ENCODE assay signal across 1 cellular context in the genomic region with DNA sequence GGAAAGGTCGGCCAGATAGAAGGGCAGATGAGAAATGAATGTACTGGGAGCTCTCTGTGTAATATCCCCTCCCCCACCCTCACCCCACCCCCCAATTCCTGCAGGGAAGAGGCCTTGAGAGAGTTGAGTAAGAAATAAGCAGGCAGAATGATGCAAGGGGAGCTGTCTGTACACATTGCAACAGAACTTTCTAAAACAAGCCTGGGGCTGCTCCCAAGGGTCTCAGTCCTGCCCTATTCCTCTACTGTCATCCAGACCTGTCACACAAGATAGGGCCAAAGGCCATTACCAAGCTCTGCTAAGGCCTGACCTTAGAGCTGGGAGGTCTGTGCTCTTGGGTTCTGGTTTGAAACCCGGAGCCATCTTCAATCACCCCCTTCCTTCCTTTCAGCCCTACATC.
TF ChIP-seq lines count a peak whose summit lies in the region.

No MANE protein-coding gene starts in this region.

TF ChIP-seq in HepG2, 621 proteins besides CTCF, POLR2A, EP300 and RAD21 (continued from another document and continues in another):
- TF ChIP-seq ZNF282 (IDR thresholded peaks at IDR 0.05; ENCODE audit: partially characterized antibody), result no peak
- TF ChIP-seq, protein P1, sequence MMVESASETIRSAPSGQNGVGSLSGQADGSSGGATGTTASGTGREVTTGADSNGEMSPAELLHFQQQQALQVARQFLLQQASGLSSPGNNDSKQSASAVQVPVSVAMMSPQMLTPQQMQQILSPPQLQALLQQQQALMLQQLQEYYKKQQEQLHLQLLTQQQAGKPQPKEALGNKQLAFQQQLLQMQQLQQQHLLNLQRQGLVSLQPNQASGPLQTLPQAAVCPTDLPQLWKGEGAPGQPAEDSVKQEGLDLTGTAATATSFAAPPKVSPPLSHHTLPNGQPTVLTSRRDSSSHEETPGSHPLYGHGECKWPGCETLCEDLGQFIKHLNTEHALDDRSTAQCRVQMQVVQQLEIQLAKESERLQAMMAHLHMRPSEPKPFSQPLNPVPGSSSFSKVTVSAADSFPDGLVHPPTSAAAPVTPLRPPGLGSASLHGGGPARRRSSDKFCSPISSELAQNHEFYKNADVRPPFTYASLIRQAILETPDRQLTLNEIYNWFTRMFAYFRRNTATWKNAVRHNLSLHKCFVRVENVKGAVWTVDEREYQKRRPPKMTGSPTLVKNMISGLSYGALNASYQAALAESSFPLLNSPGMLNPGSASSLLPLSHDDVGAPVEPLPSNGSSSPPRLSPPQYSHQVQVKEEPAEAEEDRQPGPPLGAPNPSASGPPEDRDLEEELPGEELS (CRISPR knock-in tag; IDR thresholded peaks at IDR 0.05), result peak; percentile 67
- TF ChIP-seq, protein P2, sequence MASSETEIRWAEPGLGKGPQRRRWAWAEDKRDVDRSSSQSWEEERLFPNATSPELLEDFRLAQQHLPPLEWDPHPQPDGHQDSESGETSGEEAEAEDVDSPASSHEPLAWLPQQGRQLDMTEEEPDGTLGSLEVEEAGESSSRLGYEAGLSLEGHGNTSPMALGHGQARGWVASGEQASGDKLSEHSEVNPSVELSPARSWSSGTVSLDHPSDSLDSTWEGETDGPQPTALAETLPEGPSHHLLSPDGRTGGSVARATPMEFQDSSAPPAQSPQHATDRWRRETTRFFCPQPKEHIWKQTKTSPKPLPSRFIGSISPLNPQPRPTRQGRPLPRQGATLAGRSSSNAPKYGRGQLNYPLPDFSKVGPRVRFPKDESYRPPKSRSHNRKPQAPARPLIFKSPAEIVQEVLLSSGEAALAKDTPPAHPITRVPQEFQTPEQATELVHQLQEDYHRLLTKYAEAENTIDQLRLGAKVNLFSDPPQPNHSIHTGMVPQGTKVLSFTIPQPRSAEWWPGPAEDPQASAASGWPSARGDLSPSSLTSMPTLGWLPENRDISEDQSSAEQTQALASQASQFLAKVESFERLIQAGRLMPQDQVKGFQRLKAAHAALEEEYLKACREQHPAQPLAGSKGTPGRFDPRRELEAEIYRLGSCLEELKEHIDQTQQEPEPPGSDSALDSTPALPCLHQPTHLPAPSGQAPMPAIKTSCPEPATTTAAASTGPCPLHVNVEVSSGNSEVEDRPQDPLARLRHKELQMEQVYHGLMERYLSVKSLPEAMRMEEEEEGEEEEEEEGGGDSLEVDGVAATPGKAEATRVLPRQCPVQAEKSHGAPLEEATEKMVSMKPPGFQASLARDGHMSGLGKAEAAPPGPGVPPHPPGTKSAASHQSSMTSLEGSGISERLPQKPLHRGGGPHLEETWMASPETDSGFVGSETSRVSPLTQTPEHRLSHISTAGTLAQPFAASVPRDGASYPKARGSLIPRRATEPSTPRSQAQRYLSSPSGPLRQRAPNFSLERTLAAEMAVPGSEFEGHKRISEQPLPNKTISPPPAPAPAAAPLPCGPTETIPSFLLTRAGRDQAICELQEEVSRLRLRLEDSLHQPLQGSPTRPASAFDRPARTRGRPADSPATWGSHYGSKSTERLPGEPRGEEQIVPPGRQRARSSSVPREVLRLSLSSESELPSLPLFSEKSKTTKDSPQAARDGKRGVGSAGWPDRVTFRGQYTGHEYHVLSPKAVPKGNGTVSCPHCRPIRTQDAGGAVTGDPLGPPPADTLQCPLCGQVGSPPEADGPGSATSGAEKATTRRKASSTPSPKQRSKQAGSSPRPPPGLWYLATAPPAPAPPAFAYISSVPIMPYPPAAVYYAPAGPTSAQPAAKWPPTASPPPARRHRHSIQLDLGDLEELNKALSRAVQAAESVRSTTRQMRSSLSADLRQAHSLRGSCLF (CRISPR knock-in tag; IDR thresholded peaks at IDR 0.05; ENCODE audit: borderline replicate concordance), result no peak
- peak; percentile 96 for TF ChIP-seq CEBPG (CRISPR knock-in tag; IDR thresholded peaks at IDR 0.05)
- TF ChIP-seq TBP (CRISPR knock-in tag; IDR thresholded peaks at IDR 0.05), result no peak
- no peak for TF ChIP-seq ZNF737 (CRISPR knock-in tag; IDR thresholded peaks at IDR 0.05; ENCODE audit: borderline replicate concordance)
- TF ChIP-seq, protein P3, sequence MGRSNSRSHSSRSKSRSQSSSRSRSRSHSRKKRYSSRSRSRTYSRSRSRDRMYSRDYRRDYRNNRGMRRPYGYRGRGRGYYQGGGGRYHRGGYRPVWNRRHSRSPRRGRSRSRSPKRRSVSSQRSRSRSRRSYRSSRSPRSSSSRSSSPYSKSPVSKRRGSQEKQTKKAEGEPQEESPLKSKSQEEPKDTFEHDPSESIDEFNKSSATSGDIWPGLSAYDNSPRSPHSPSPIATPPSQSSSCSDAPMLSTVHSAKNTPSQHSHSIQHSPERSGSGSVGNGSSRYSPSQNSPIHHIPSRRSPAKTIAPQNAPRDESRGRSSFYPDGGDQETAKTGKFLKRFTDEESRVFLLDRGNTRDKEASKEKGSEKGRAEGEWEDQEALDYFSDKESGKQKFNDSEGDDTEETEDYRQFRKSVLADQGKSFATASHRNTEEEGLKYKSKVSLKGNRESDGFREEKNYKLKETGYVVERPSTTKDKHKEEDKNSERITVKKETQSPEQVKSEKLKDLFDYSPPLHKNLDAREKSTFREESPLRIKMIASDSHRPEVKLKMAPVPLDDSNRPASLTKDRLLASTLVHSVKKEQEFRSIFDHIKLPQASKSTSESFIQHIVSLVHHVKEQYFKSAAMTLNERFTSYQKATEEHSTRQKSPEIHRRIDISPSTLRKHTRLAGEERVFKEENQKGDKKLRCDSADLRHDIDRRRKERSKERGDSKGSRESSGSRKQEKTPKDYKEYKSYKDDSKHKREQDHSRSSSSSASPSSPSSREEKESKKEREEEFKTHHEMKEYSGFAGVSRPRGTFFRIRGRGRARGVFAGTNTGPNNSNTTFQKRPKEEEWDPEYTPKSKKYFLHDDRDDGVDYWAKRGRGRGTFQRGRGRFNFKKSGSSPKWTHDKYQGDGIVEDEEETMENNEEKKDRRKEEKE (IDR thresholded peaks at IDR 0.05), result no peak
- no peak for TF ChIP-seq MBNL3 (CRISPR knock-in tag; conservative IDR thresholded peaks at IDR 0.05)
- peak; percentile 89 for TF ChIP-seq HNF4G (IDR thresholded peaks at IDR 0.05; ENCODE audit: borderline replicate concordance, low read depth, low read length)
- 0 out of 2 replicates have a peak, but pooled peaks have one; percentile 67 for TF ChIP-seq HNF4G (CRISPR knock-in tag; IDR thresholded peaks at IDR 0.05; ENCODE audit: borderline replicate concordance, low read depth)
- TF ChIP-seq ZNF44 (CRISPR knock-in tag; IDR thresholded peaks at IDR 0.05), result no peak
- 0 out of 2 replicates have a peak, but pooled peaks have one; percentile 40 for TF ChIP-seq ZNF205 (CRISPR knock-in tag; IDR thresholded peaks at IDR 0.05)
- TF ChIP-seq, protein P4, sequence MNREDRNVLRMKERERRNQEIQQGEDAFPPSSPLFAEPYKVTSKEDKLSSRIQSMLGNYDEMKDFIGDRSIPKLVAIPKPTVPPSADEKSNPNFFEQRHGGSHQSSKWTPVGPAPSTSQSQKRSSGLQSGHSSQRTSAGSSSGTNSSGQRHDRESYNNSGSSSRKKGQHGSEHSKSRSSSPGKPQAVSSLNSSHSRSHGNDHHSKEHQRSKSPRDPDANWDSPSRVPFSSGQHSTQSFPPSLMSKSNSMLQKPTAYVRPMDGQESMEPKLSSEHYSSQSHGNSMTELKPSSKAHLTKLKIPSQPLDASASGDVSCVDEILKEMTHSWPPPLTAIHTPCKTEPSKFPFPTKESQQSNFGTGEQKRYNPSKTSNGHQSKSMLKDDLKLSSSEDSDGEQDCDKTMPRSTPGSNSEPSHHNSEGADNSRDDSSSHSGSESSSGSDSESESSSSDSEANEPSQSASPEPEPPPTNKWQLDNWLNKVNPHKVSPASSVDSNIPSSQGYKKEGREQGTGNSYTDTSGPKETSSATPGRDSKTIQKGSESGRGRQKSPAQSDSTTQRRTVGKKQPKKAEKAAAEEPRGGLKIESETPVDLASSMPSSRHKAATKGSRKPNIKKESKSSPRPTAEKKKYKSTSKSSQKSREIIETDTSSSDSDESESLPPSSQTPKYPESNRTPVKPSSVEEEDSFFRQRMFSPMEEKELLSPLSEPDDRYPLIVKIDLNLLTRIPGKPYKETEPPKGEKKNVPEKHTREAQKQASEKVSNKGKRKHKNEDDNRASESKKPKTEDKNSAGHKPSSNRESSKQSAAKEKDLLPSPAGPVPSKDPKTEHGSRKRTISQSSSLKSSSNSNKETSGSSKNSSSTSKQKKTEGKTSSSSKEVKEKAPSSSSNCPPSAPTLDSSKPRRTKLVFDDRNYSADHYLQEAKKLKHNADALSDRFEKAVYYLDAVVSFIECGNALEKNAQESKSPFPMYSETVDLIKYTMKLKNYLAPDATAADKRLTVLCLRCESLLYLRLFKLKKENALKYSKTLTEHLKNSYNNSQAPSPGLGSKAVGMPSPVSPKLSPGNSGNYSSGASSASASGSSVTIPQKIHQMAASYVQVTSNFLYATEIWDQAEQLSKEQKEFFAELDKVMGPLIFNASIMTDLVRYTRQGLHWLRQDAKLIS (CRISPR knock-in tag; IDR thresholded peaks at IDR 0.05), result no peak
- TF ChIP-seq, protein P5, sequence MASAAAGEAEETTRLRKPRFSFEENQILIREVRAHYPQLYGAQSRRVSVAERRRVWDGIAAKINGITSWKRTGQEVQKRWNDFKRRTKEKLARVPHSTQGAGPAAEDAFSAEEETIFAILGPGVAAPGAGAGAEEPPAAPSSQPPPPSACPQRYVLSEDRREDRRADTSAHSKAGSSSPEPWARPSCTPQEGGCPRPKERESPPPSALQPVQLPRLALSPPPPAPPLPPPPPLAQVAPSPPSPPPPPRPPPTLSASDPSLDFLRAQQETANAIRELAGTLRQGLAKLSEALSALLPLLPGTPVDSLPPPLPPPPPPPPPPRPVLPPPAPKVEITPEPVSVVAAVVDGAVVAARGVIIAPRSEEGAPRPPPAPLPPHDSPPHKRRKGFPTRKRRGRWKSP (CRISPR knock-in tag; IDR thresholded peaks at IDR 0.05), result no peak
- TF ChIP-seq ZNF343 (CRISPR knock-in tag; IDR thresholded peaks at IDR 0.05), result no peak
- TF ChIP-seq ZNF891 (CRISPR knock-in tag; IDR thresholded peaks at IDR 0.05), result no peak
- TF ChIP-seq, protein P6, sequence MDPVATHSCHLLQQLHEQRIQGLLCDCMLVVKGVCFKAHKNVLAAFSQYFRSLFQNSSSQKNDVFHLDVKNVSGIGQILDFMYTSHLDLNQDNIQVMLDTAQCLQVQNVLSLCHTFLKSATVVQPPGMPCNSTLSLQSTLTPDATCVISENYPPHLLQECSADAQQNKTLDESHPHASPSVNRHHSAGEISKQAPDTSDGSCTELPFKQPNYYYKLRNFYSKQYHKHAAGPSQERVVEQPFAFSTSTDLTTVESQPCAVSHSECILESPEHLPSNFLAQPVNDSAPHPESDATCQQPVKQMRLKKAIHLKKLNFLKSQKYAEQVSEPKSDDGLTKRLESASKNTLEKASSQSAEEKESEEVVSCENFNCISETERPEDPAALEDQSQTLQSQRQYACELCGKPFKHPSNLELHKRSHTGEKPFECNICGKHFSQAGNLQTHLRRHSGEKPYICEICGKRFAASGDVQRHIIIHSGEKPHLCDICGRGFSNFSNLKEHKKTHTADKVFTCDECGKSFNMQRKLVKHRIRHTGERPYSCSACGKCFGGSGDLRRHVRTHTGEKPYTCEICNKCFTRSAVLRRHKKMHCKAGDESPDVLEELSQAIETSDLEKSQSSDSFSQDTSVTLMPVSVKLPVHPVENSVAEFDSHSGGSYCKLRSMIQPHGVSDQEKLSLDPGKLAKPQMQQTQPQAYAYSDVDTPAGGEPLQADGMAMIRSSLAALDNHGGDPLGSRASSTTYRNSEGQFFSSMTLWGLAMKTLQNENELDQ (CRISPR knock-in tag; IDR thresholded peaks at IDR 0.05; ENCODE audit: borderline replicate concordance), result no peak
- no peak for TF ChIP-seq HOXD1 (CRISPR knock-in tag; IDR thresholded peaks at IDR 0.05)
- TF ChIP-seq MBD4 (IDR thresholded peaks at IDR 0.05; ENCODE audit: borderline replicate concordance, low read length), result no peak
- TF ChIP-seq DNMT1 (CRISPR knock-in tag; IDR thresholded peaks at IDR 0.05), result no peak
- peak; percentile 53; the same call in 1 of the 2 replicates for TF ChIP-seq KAT8 (CRISPR knock-in tag; IDR thresholded peaks at IDR 0.05)
- TF ChIP-seq, protein P7, sequence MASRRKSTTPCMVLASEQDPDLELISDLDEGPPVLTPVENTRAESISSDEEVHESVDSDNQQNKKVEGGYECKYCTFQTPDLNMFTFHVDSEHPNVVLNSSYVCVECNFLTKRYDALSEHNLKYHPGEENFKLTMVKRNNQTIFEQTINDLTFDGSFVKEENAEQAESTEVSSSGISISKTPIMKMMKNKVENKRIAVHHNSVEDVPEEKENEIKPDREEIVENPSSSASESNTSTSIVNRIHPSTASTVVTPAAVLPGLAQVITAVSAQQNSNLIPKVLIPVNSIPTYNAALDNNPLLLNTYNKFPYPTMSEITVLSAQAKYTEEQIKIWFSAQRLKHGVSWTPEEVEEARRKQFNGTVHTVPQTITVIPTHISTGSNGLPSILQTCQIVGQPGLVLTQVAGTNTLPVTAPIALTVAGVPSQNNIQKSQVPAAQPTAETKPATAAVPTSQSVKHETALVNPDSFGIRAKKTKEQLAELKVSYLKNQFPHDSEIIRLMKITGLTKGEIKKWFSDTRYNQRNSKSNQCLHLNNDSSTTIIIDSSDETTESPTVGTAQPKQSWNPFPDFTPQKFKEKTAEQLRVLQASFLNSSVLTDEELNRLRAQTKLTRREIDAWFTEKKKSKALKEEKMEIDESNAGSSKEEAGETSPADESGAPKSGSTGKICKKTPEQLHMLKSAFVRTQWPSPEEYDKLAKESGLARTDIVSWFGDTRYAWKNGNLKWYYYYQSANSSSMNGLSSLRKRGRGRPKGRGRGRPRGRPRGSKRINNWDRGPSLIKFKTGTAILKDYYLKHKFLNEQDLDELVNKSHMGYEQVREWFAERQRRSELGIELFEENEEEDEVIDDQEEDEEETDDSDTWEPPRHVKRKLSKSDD (CRISPR knock-in tag; IDR thresholded peaks at IDR 0.05; ENCODE audit: low read depth), result no peak
- TF ChIP-seq, protein P8, sequence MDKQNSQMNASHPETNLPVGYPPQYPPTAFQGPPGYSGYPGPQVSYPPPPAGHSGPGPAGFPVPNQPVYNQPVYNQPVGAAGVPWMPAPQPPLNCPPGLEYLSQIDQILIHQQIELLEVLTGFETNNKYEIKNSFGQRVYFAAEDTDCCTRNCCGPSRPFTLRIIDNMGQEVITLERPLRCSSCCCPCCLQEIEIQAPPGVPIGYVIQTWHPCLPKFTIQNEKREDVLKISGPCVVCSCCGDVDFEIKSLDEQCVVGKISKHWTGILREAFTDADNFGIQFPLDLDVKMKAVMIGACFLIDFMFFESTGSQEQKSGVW (CRISPR knock-in tag; IDR thresholded peaks at IDR 0.05; ENCODE audit: borderline replicate concordance), result no peak
- no peak for TF ChIP-seq ZFP37 (CRISPR knock-in tag; IDR thresholded peaks at IDR 0.05; ENCODE audit: borderline replicate concordance)
- no peak for TF ChIP-seq IKZF4 (CRISPR knock-in tag; IDR thresholded peaks at IDR 0.05; ENCODE audit: borderline replicate concordance, low read depth, not compliant biosample characterization)
- TF ChIP-seq WIZ (CRISPR knock-in tag; IDR thresholded peaks at IDR 0.05), result no peak
- no peak for TF ChIP-seq ZNF274 (CRISPR knock-in tag; IDR thresholded peaks at IDR 0.05)
- no peak for TF ChIP-seq ZNF136 (CRISPR knock-in tag; IDR thresholded peaks at IDR 0.05; ENCODE audit: low read depth)
- TF ChIP-seq CREM (IDR thresholded peaks at IDR 0.05), result peak; percentile 70; the same call in 1 of the 2 replicates
- TF ChIP-seq CREM (CRISPR knock-in tag; IDR thresholded peaks at IDR 0.05), result no peak
- TF ChIP-seq ZNF30 (CRISPR knock-in tag; IDR thresholded peaks at IDR 0.05), result no peak
- peak; percentile 80 for TF ChIP-seq THAP11 (CRISPR knock-in tag; IDR thresholded peaks at IDR 0.05)
- no peak for TF ChIP-seq ZNF33A (CRISPR knock-in tag; IDR thresholded peaks at IDR 0.05; ENCODE audit: borderline replicate concordance)
- TF ChIP-seq RFX1 (IDR thresholded peaks at IDR 0.05), result no peak
- no peak for TF ChIP-seq ZNF614 (CRISPR knock-in tag; IDR thresholded peaks at IDR 0.05; ENCODE audit: borderline replicate concordance)
- TF ChIP-seq KMT2B (CRISPR knock-in tag; IDR thresholded peaks at IDR 0.05), result no peak
- TF ChIP-seq ZNF563 (CRISPR knock-in tag; IDR thresholded peaks at IDR 0.05), result no peak
- TF ChIP-seq RFXANK (CRISPR knock-in tag; IDR thresholded peaks at IDR 0.05), result no peak
